8 cellular contexts compared by ENCODE assay signal in the genomic region with DNA sequence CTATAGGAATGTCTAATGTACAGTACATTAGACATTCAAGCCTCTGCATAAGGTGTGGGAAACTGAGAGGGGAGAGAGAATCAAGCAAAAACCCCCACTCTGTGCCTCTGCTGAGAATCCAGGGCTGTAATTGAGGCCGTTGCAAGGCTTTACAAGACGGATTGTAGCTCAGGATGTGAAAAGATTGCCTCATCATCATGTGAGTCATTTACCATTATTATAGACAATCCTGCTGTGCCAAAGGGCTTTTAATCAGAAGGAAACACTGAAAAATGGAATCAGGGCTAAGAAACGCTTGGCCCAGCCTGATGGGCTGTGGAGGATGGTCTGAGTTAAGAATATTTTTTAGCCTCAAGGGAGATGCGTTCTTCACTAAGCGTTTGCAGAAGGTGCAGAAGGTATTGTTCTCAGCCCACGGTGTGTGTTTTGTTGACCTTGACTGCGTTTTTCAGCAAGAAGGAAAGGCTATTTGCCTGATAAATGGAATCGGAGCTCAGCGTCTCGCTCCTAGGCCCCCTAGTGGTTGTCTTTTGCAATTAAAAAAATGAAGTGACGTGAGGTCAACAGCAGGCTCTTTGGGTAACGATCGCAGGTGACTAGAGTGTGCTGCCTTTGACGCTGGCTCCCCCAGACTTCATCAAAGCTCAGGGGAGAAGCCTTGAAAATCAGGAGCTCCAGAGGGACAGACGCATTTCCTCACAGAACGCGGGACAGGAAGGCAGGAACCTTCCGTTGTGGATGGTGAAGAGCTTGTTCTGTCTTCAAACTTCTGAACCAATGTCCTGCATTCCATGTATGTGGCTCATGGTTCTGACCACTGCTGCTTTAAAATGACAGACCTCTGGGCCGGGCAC. TPM values are rescaled to one million over a fixed set of nuclear protein-coding genes. Genes with fewer than 3 reads are reported as not detected.
DNase-seq lines count a peak whose midpoint lies in the region; ATAC-seq and TF ChIP-seq lines count a peak whose summit lies in the region.

No MANE protein-coding gene starts in this region.

- TF ChIP-seq POLR2A in HCT116 (IDR thresholded peaks at IDR 0.05; ENCODE audit: borderline replicate concordance, extremely low read depth, insufficient read depth, insufficient read length) (no peak), Peyer's patch (IDR thresholded peaks at IDR 0.05) (no peak)

- H3K4me3 ChIP-seq in HCT116 (replicated peaks in 1 of 2; ENCODE audit: low read depth in 1 of 2, low read length in 2 of 2) (peak overlapping the region; percentile 27 to 44), Peyer's patch (peak overlapping the region; percentile 8 to 36 (median 26)), astrocyte of the cerebellum (ENCODE audit: low read depth, low read length) (peak overlapping the region; percentile 26), iPS-15b (ENCODE audit: low read depth, low read length) (peak overlapping the region; percentile 2), skin epidermis (peak overlapping the region; percentile 4 to 20 (median 15))

- H3K9me2 ChIP-seq in HCT116 (ENCODE audit: insufficient read depth) = no peaks in the 10 kb centered on the region

- DNase-seq in EL (peak; percentile 88), HCT116 (ENCODE audit: low read depth, low spot score) (peak; percentile 80), Peyer's patch (peak; percentile 41 to 82 (median 67)), astrocyte of the cerebellum (ENCODE audit: low read depth) (peak; percentile 88), NCI-H446 (lab: John Stamatoyannopoulos, UW) (no peak), NCI-H446 treated with DMSO at 0.1 percent for 48 hours (lab: John Stamatoyannopoulos, UW) (no peak)

- H3K9me3 ChIP-seq in HCT116 (ENCODE audit: control insufficient read depth in 1 of 2, insufficient read depth in 1 of 2, low read depth in 1 of 2, low read length in 2 of 2) (no peaks in the 10 kb centered on the region), Peyer's patch (no peaks in the 10 kb centered on the region), iPS-15b (ENCODE audit: control insufficient read depth, insufficient read depth, low read length) (no peaks in the 10 kb centered on the region)

- no peaks in the 10 kb centered on the region for H4K20me1 ChIP-seq in HCT116 (ENCODE audit: insufficient read depth)

- peak overlapping the region; percentile 93 for H2AFZ ChIP-seq in HCT116 (ENCODE audit: low read depth, low read length, poor library complexity, severe bottlenecking)

- H3K36me3 ChIP-seq in HCT116 (ENCODE audit: control insufficient read depth in 1 of 2, insufficient read depth in 2 of 2, low read length in 2 of 2) (no peaks in the 10 kb centered on the region), Peyer's patch (no peaks in the 10 kb centered on the region), iPS-15b (ENCODE audit: control insufficient read depth, insufficient read depth, low read length) (no peaks in the 10 kb centered on the region)

- BruUV-seq in HCT116 (replicated peaks; lab: Mats Ljungman, UMichigan) = TSS peak; percentile 82

- H3K27ac ChIP-seq in HCT116 (ENCODE audit: low read depth, low read length) = peak overlapping the region; percentile 58
- peak overlapping the region; percentile 54 to 79 (median 74) for H3K27ac ChIP-seq in Peyer's patch
- peak overlapping the region in 20 of 21 experiments; percentile 50 to 92 (median 74) for H3K27ac ChIP-seq in skin epidermis

- H3K27me3 ChIP-seq in HCT116 (ENCODE audit: insufficient read depth, low read length) (no peaks in the 10 kb centered on the region), Peyer's patch (no peaks in the 10 kb centered on the region), iPS-15b (ENCODE audit: control insufficient read depth, insufficient read depth, low read length) (no peaks in the 10 kb centered on the region)

- in situ Hi-C loops in astrocyte of the cerebellum (cut with HindIII; ENCODE audit: low sequenced_read_pairs) = no loop called here

- POLR2A ChIA-PET in HCT116 (lab: Charles Lee) = interaction anchor here (1.0 to 1.9 kb wide), 7 partner anchors 9 to 261 kb away, joined by 3 to 17 read pairs (median 5); partner anchors contain the start of genes CHRNA9 and N4BP2

- H3K4me1 ChIP-seq in HCT116 (ENCODE audit: control insufficient read depth in 1 of 2, insufficient read depth in 2 of 2, low read length in 2 of 2) = peaks cover 11 to 28% of the 10 kb centered on the region in 2 experiments; a peak in 3 of 4 replicates
- peaks cover 0 to 12% (median 5%) of the 10 kb centered on the region in 4 donors for H3K4me1 ChIP-seq in Peyer's patch
- peaks cover 8% of the 10 kb centered on the region for H3K4me1 ChIP-seq in iPS-15b (ENCODE audit: control insufficient read depth, insufficient read depth, low read length)

- H3K9ac ChIP-seq in HCT116 (ENCODE audit: low read length) = peak overlapping the region; percentile 48
- no peak overlapping the region for H3K9ac ChIP-seq in iPS-15b (ENCODE audit: low read depth, low read length)

- CTCF ChIA-PET in HCT116 (lab: Charles Lee) = interaction anchor here (0.5 to 2.7 kb wide), 22 partner anchors 9 to 636 kb away, joined by 3 to 37 read pairs (median 4); partner anchors contain the start of genes CHRNA9 and N4BP2

- peak; percentile 69 for TF ChIP-seq RAD21 in HCT116 (IDR thresholded peaks at IDR 0.05; ENCODE audit: low read depth)

- H3K4me2 ChIP-seq in HCT116 (ENCODE audit: low read length) = peak overlapping the region; percentile 78

- peak; percentile 88 for ATAC-seq in HCT116

- RAD21 ChIA-PET in HCT116 (lab: Charles Lee; ENCODE audit: low non-redundant PET in 1 of 2, low total read pairs in 2 of 2, uncharacterized antibody in 2 of 2, unreplicated experiment in 2 of 2) = interaction anchor here (0.6 to 1.1 kb wide), 6 partner anchors 8 to 401 kb away, joined by 3 to 8 read pairs (median 3); partner anchors contain the start of gene N4BP2 (in 1 of the 2)

- intact Hi-C loops in HCT116 (cut with micrococcal nuclease) = loop anchor here (5.0 to 10.0 kb wide), 2 partner anchors 238 to 500 kb away; no protein-coding TSS in a partner anchor

- H3K79me2 ChIP-seq in HCT116 (ENCODE audit: insufficient read depth, low read length) = no peaks in the 10 kb centered on the region

- TF ChIP-seq CTCF in HCT116 (IDR thresholded peaks at IDR 0.05 in 2 of 3, conservative IDR thresholded peaks at IDR 0.05 in 1 of 3; ENCODE audit: borderline replicate concordance in 1 of 3, insufficient read depth in 1 of 3, low read depth in 2 of 3, low read length in 2 of 3) (peak; percentile 67 to 84 (median 73)), Peyer's patch (IDR thresholded peaks at IDR 0.05) (peak; percentile 82 to 90 (median 87)), astrocyte of the cerebellum (IDR thresholded peaks at IDR 0.05; ENCODE audit: low read depth, low read length, missing control alignments) (peak; percentile 72)

TF ChIP-seq in HCT116, 20 proteins besides CTCF, POLR2A, EP300 and RAD21:
- peak; percentile 75 for TF ChIP-seq JUND (IDR thresholded peaks at IDR 0.05)
- TF ChIP-seq SRF (IDR thresholded peaks at IDR 0.05; ENCODE audit: low read depth) = 0 out of 2 replicates have a peak, but pooled peaks have one; percentile 12
- TF ChIP-seq CEBPB (IDR thresholded peaks at IDR 0.05; ENCODE audit: low read depth) = peak; percentile 97
- peak; percentile 69 for TF ChIP-seq FOSL1 (IDR thresholded peaks at IDR 0.05; ENCODE audit: low read depth)
- TF ChIP-seq, protein P1, sequence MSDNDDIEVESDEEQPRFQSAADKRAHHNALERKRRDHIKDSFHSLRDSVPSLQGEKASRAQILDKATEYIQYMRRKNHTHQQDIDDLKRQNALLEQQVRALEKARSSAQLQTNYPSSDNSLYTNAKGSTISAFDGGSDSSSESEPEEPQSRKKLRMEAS (IDR thresholded peaks at IDR 0.05) = peak; percentile 58; the same call in 1 of the 2 replicates
- TF ChIP-seq ATF3 (IDR thresholded peaks at IDR 0.05) = peak; percentile 91
- TF ChIP-seq ELF1 (IDR thresholded peaks at IDR 0.05; ENCODE audit: borderline replicate concordance, low read depth) = no peak
- TF ChIP-seq CBX3 (IDR thresholded peaks at IDR 0.05; ENCODE audit: low read depth) = no peak; the same call in 1 of the 2 replicates
- TF ChIP-seq SP1 (IDR thresholded peaks at IDR 0.05; ENCODE audit: low read depth) = peak; percentile 74

RNA-seq across cellular contexts. Expression of gene CHRNA9, which starts 18.1 kb away (rescaled TPM):
- total RNA-seq in HCT116 (2021; ENCODE audit: unreplicated experiment) (not detected), Peyer's patch (not detected)
- 0.06 and 0.21 TPM in 2 replicates for polyA plus RNA-seq in HCT116 (2012)

Comparison
In these comparisons a context has a peak if more than half of its experiments do, and no peak if none do; other contexts are left out.
1. DNase-seq: peak in EL (single experiment), HCT116 (single experiment), Peyer's patch (3 of 3) and astrocyte of the cerebellum (single experiment); none in NCI-H446 (0 of 2) and NCI-H446 treated with DMSO at 0.1 percent for 48 hours (single experiment).
2. Peak in every context shown above with its lines, with median percentiles within 50 percentile points of each other: H3K27ac ChIP-seq, H3K4me3 ChIP-seq and CTCF ChIP-seq.